Comparison of ENCODE assay signal across 1 cellular context in the genomic region with DNA sequence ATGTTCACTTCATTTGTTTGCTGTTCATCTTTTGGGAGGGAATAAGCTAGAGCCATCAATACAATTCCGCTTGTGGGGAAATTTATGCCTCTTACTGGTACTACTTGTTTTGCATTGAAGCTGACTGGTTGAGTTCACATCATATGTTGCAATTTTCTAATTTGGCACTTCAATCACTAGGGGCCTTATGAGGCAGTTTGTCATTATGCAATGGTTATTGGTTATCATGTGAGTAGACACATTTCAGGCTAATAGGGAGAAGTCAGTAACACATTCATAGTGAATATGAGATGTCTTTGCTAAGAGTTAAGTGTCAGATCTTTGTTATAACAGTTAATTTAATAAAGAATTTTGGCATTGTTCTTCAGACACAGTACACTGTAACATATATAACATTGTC.
TF ChIP-seq lines count a peak whose summit lies in the region.

No MANE protein-coding gene starts in this region.

TF ChIP-seq in GM23338, 12 proteins besides CTCF, POLR2A, EP300 and RAD21:
- TF ChIP-seq STAT1 (IDR thresholded peaks at IDR 0.05; ENCODE audit: unreplicated experiment): no peak
- TF ChIP-seq CREB1 (CRISPR knock-in tag; IDR thresholded peaks at IDR 0.05; ENCODE audit: low read depth): no peak
- TF ChIP-seq NANOG (IDR thresholded peaks at IDR 0.05; ENCODE audit: borderline replicate concordance): no peak
- TF ChIP-seq ZNF331 (CRISPR knock-in tag; IDR thresholded peaks at IDR 0.05; ENCODE audit: low read depth): no peak
- TF ChIP-seq, protein P1, sequence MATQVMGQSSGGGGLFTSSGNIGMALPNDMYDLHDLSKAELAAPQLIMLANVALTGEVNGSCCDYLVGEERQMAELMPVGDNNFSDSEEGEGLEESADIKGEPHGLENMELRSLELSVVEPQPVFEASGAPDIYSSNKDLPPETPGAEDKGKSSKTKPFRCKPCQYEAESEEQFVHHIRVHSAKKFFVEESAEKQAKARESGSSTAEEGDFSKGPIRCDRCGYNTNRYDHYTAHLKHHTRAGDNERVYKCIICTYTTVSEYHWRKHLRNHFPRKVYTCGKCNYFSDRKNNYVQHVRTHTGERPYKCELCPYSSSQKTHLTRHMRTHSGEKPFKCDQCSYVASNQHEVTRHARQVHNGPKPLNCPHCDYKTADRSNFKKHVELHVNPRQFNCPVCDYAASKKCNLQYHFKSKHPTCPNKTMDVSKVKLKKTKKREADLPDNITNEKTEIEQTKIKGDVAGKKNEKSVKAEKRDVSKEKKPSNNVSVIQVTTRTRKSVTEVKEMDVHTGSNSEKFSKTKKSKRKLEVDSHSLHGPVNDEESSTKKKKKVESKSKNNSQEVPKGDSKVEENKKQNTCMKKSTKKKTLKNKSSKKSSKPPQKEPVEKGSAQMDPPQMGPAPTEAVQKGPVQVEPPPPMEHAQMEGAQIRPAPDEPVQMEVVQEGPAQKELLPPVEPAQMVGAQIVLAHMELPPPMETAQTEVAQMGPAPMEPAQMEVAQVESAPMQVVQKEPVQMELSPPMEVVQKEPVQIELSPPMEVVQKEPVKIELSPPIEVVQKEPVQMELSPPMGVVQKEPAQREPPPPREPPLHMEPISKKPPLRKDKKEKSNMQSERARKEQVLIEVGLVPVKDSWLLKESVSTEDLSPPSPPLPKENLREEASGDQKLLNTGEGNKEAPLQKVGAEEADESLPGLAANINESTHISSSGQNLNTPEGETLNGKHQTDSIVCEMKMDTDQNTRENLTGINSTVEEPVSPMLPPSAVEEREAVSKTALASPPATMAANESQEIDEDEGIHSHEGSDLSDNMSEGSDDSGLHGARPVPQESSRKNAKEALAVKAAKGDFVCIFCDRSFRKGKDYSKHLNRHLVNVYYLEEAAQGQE (IDR thresholded peaks at IDR 0.05; ENCODE audit: unreplicated experiment): no peak
- TF ChIP-seq POLR2AphosphoS5 (IDR thresholded peaks at IDR 0.05; ENCODE audit: low read depth): no peak
